Comparison of ENCODE assay signal across 19 cellular contexts in genomic region chr6:138239774-138240173, GRCh38. TPM values are rescaled to one million over a fixed set of nuclear protein-coding genes. Genes with fewer than 3 reads are reported as not detected.
DNase-seq lines count a peak whose midpoint lies in the region; ATAC-seq, FAIRE-seq and TF ChIP-seq lines count a peak whose summit lies in the region.
"Had no signal": no experiment of that assay in that cellular context is flagged by ENCODE, and none has a peak within 500 bp of the region (broad histone marks: within the 10 kb centered on the region; RNA-seq: fewer than 3 reads in every experiment).

No MANE protein-coding gene starts in this region.

- no TSS peak for BruUV-seq in HepG2 (replicated peaks; lab: Mats Ljungman, UMichigan)

- CTCF ChIA-PET in HepG2 (lab: Yijun Ruan, JAX; ENCODE audit: low intra/inter-chr PET ratio, low total read pairs) = no interaction called here

- H3K27me3 ChIP-seq in SJCRH30 (no peaks in the 10 kb centered on the region), HepG2 (ENCODE audit: control insufficient read depth in 1 of 2, insufficient read depth in 2 of 2, low read length in 2 of 2) (no peaks in the 10 kb centered on the region), left lung (no peaks in the 10 kb centered on the region)
- H3K27me3 ChIP-seq: BLaER1 had no signal

- H3K27ac ChIP-seq in 22Rv1 = peak overlapping the region; percentile 100
- H3K27ac ChIP-seq in SJCRH30 = peak overlapping the region; percentile 92
- no peak overlapping the region for H3K27ac ChIP-seq in HepG2 (ENCODE audit: extremely low read length, insufficient read depth, low read length)
- H3K27ac ChIP-seq in left lung = no peak overlapping the region
- H3K27ac ChIP-seq: BLaER1, GM23248 had no signal

- intact Hi-C loops in HepG2 (cut with micrococcal nuclease; ENCODE audit: unreplicated experiment) = no loop called here
- intact Hi-C loops in left lung (cut with DNase I) = no loop called here

- H3K36me3 ChIP-seq in SJCRH30 (no peaks in the 10 kb centered on the region), HepG2 (replicated peaks in 1 of 2; ENCODE audit: control insufficient read depth in 1 of 2, insufficient read depth in 2 of 2, low read length in 2 of 2) (no peaks in the 10 kb centered on the region), left lung (no peaks in the 10 kb centered on the region)
- H3K36me3 ChIP-seq: BLaER1 had no signal

- no peak overlapping the region for H3K9ac ChIP-seq in HepG2 (ENCODE audit: insufficient read depth, low read depth, low read length)
- H3K9ac ChIP-seq: BLaER1, GM23248 had no signal

- H3K4me3 Mint-ChIP-seq in nephron progenitor cell = no peak overlapping the region
- H3K4me3 Mint-ChIP-seq: CD4-positive, CD25-positive, alpha-beta regulatory T cell; H9 had no signal

- H3K27me3 Mint-ChIP-seq in nephron progenitor cell (ENCODE audit: low read depth, poor library complexity) = peaks cover 9% of the 10 kb centered on the region

- no peak for TF ChIP-seq POLR2A in HepG2 (IDR thresholded peaks at IDR 0.05; ENCODE audit: insufficient read depth in 1 of 2, low read depth in 2 of 2, low read length in 2 of 2)

- no peaks in the 10 kb centered on the region for H4K20me1 ChIP-seq in HepG2 (ENCODE audit: insufficient read depth, low read length)
- H4K20me1 ChIP-seq: BLaER1 had no signal

- DNase-seq in DMS53 (lab: John Stamatoyannopoulos, UW) (peak; percentile 36), DMS53 treated with DMSO at 0.1 percent for 48 hours (lab: John Stamatoyannopoulos, UW; ENCODE audit: unreplicated experiment) (no peak), SJCRH30 (peak in 1 of 2 experiments; percentile 27), HepG2 (ENCODE audit: low spot score) (no peak), left lung (no peak), nephron progenitor cell (no peak)
- DNase-seq: 8988T; AML-193; CD4-positive, CD25-positive, alpha-beta regulatory T cell; DMS79; GM23248; H9 had no signal

- in situ Hi-C loops in HepG2 (cut with HindIII; ENCODE audit: extremely low pct_ligation_motif_present, low pct_unique_long_range_greater_than_20kb) = no loop called here

- no peak for TF ChIP-seq RAD21 in HepG2 (CRISPR knock-in tag; IDR thresholded peaks at IDR 0.05)

- no peaks in the 10 kb centered on the region for H3K9me3 Mint-ChIP-seq in nephron progenitor cell
- H3K9me3 Mint-ChIP-seq: CD4-positive, CD25-positive, alpha-beta regulatory T cell; H9 had no signal

- ATAC-seq in HepG2 = peak; percentile 38; the same call in 1 of the 3 replicates
- no peak for ATAC-seq in left lung
- no peak for ATAC-seq in HG02642 (IDR thresholded peaks at IDR 0.05; ENCODE audit: poor library complexity, unreplicated experiment)
- ATAC-seq: GM12878 had no signal

- peaks cover 56% of the 10 kb centered on the region for H3K4me1 ChIP-seq in SJCRH30
- no peaks in the 10 kb centered on the region for H3K4me1 ChIP-seq in HepG2 (ENCODE audit: insufficient read depth, low read length)
- H3K4me1 ChIP-seq in left lung = no peaks in the 10 kb centered on the region
- H3K4me1 ChIP-seq: BLaER1 had no signal

- no peak overlapping the region for H3K27ac Mint-ChIP-seq in nephron progenitor cell
- H3K27ac Mint-ChIP-seq: CD4-positive, CD25-positive, alpha-beta regulatory T cell had no signal

- no peak; a peak in 1 of 4 replicates for TF ChIP-seq EP300 in HepG2 (IDR thresholded peaks at IDR 0.05; ENCODE audit: low read depth in 2 of 2, low read length in 2 of 2)
- TF ChIP-seq EP300 in HepG2 (CRISPR knock-in tag; IDR thresholded peaks at IDR 0.05; ENCODE audit: borderline replicate concordance) = no peak

- WGBS in HepG2 (ENCODE audit: low lambda C conversion rate) = 39% methylated on average over 1 of the region's 1 CpG

- H3K79me2 ChIP-seq in HepG2 (ENCODE audit: insufficient read depth, low read length) = no peaks in the 10 kb centered on the region

- FAIRE-seq in HepG2 (lab: Jason Lieb, UNC) = no peak
- FAIRE-seq: GM12878, GM18507 had no signal

- H3K4me1 Mint-ChIP-seq in nephron progenitor cell = no peaks in the 10 kb centered on the region
- H3K4me1 Mint-ChIP-seq: CD4-positive, CD25-positive, alpha-beta regulatory T cell had no signal

- no peak for TF ChIP-seq CTCF in 22Rv1 (IDR thresholded peaks at IDR 0.05)
- no peak for TF ChIP-seq CTCF in HepG2 (CRISPR knock-in tag; IDR thresholded peaks at IDR 0.05)
- TF ChIP-seq CTCF in left lung (IDR thresholded peaks at IDR 0.05) = no peak
- no peak for TF ChIP-seq CTCF in nephron progenitor cell (IDR thresholded peaks at IDR 0.05)

- H3K36me3 Mint-ChIP-seq in nephron progenitor cell (ENCODE audit: low read depth) = no peaks in the 10 kb centered on the region
- H3K36me3 Mint-ChIP-seq: CD4-positive, CD25-positive, alpha-beta regulatory T cell had no signal

- H3K4me3 ChIP-seq in SJCRH30 (no peak overlapping the region), HepG2 (replicated peaks in 1 of 3; ENCODE audit: insufficient read depth in 1 of 3, low read depth in 2 of 3, low read length in 3 of 3) (no peak overlapping the region), left lung (no peak overlapping the region)
- H3K4me3 ChIP-seq: BLaER1, GM12878, GM23248 had no signal

- H2AFZ ChIP-seq in HepG2 (ENCODE audit: low read length) = no peak overlapping the region
- H2AFZ ChIP-seq: GM23248 had no signal

- no peak overlapping the region for H3K4me2 ChIP-seq in HepG2 (ENCODE audit: low read depth, low read length)
- H3K4me2 ChIP-seq: BLaER1 had no signal

- POLR2A ChIA-PET in HepG2 (lab: Yijun Ruan, JAX) = no interaction called here

- H3K9me3 ChIP-seq in SJCRH30 (replicated peaks) (no peaks in the 10 kb centered on the region), HepG2 (ENCODE audit: low read length) (no peaks in the 10 kb centered on the region), left lung (no peaks in the 10 kb centered on the region)
- H3K9me3 ChIP-seq: BLaER1 had no signal

TF ChIP-seq in HepG2, 621 proteins besides CTCF, POLR2A, EP300 and RAD21:
- no peak for TF ChIP-seq NONO (IDR thresholded peaks at IDR 0.05)
- TF ChIP-seq NONO (CRISPR knock-in tag; conservative IDR thresholded peaks at IDR 0.05) = no peak
- TF ChIP-seq ZNF780A (CRISPR knock-in tag; IDR thresholded peaks at IDR 0.05) = no peak
- TF ChIP-seq FOXO1 (CRISPR knock-in tag; IDR thresholded peaks at IDR 0.05) = no peak
- TF ChIP-seq FOXM1 (CRISPR knock-in tag; IDR thresholded peaks at IDR 0.05) = no peak
- TF ChIP-seq GATAD2A (CRISPR knock-in tag; IDR thresholded peaks at IDR 0.05) = 0 out of 2 replicates have a peak, but pooled peaks have one; percentile 26
- no peak for TF ChIP-seq ZNF577 (CRISPR knock-in tag; IDR thresholded peaks at IDR 0.05; ENCODE audit: borderline replicate concordance, low read depth)

RNA-seq across cellular contexts. Expression of gene PBOV1, which starts 21.5 kb away (rescaled TPM):
- not detected in 2 replicates for total RNA-seq in SJCRH30 (2014; rRNA removed; shearing (Covaris generic))
- total RNA-seq in HepG2 (2016; rRNA removed; fragmentation: Illumina TruSeq; extraction: Trizol) = not detected in 2 replicates
- total RNA-seq in HepG2 (2016; cell fraction: cytosol; rRNA removed; fragmentation: Illumina TruSeq; extraction: Trizol; ENCODE audit: low read depth) = not detected in 2 replicates
- not detected in 2 replicates for total RNA-seq in HepG2 (2016; cell fraction: insoluble cytoplasmic fraction; rRNA removed; fragmentation: Illumina TruSeq; extraction: Trizol)
- not detected in 2 replicates for total RNA-seq in HepG2 (2016; cell fraction: membrane; rRNA removed; fragmentation: Illumina TruSeq; extraction: Trizol)
- total RNA-seq in HepG2 (2016; cell fraction: nucleus; rRNA removed; fragmentation: Illumina TruSeq; extraction: Trizol) = not detected in 2 replicates
- polyA plus RNA-seq in HepG2 (2011; rRNA removed) = not detected in 2 replicates
- polyA plus RNA-seq in HepG2 (2011; cell fraction: cytosol; rRNA removed) = not detected in 2 replicates
- not detected in 2 replicates for polyA plus RNA-seq in HepG2 (2011; cell fraction: nucleus; rRNA removed)
- polyA plus RNA-seq in HepG2 (2012) = not detected in 2 replicates
- polyA plus RNA-seq in HepG2 (2016; cell fraction: cytosol; fragmentation: Illumina TruSeq; extraction: Trizol; ENCODE audit: low read depth) = not detected in 2 replicates
- not detected in 2 replicates for polyA plus RNA-seq in HepG2 (2016; cell fraction: insoluble cytoplasmic fraction; fragmentation: Illumina TruSeq; extraction: Trizol; ENCODE audit: low read depth)
- polyA plus RNA-seq in HepG2 (2016; cell fraction: membrane; fragmentation: Illumina TruSeq; extraction: Trizol; ENCODE audit: low read depth) = not detected in 2 replicates
- not detected in 2 replicates for polyA plus RNA-seq in HepG2 (2016; cell fraction: nucleus; fragmentation: Illumina TruSeq; extraction: Trizol; ENCODE audit: insufficient read depth, low read depth)
- polyA minus RNA-seq in HepG2 (2011; rRNA and poly(A)+ RNA removed; ENCODE audit: low replicate concordance) = not detected in 2 replicates
- polyA minus RNA-seq in HepG2 (2011; cell fraction: cytosol; rRNA and poly(A)+ RNA removed) = not detected in 2 replicates
- polyA minus RNA-seq in HepG2 (2011; cell fraction: nucleus; rRNA and poly(A)+ RNA removed) = not detected in 2 replicates
- total RNA-seq in left lung = not detected
- total RNA-seq: CD4-positive, CD25-positive, alpha-beta regulatory T cell; G401; GM12878; GM23248; H9; HT1080 had no signal
- polyA plus RNA-seq: CD4-positive, CD25-positive, alpha-beta regulatory T cell; GM12878; GM23248 had no signal

Comparison
In these comparisons a context has a peak if more than half of its experiments do, and no peak if none do; other contexts are left out.
1. H3K27ac ChIP-seq: peak in 22Rv1 (single experiment) and SJCRH30 (single experiment); none in HepG2 (single experiment) and left lung (0 of 2).